8 cellular contexts compared by ENCODE assay signal in genomic region chr1:52553372-52554266, GRCh38. TPM values are rescaled to one million over a fixed set of nuclear protein-coding genes. Genes with fewer than 3 reads are reported as not detected.
A peak's percentile ranks its signal among the peaks of the same experiment; 100 is the strongest.
DNase-seq lines count a peak whose midpoint lies in the region; ATAC-seq lines count a peak whose summit lies in the region.

No MANE protein-coding gene starts in this region.

- H4K20me1 ChIP-seq in Karpas-422 (ENCODE audit: insufficient read depth, low read depth, low read length), result no peaks in the 10 kb centered on the region; the same call in 1 of the 2 replicates

- peak overlapping the region; percentile 90 for H3K9ac ChIP-seq in Karpas-422 (ENCODE audit: low read length)

- peak overlapping the region; percentile 50 for H3K4me3 Mint-ChIP-seq in activated naive CD4-positive, alpha-beta T cell treated with anti-CD3 and anti-CD28 coated beads for 36 hours

- intact Hi-C loops in activated naive CD4-positive, alpha-beta T cell treated with anti-CD3 and anti-CD28 coated beads for 36 hours (cut with micrococcal nuclease), result loop anchor here (1.0 to 5.0 kb wide), 10 partner anchors 49 to 1586 kb away; partner anchors contain the start of genes CC2D1B, GPX7, NRDC and ORC1

- no peaks in the 10 kb centered on the region for H3K9me3 Mint-ChIP-seq in activated naive CD4-positive, alpha-beta T cell treated with anti-CD3 and anti-CD28 coated beads for 36 hours

- peak overlapping the region; percentile 86 for H3K4me2 ChIP-seq in Karpas-422 (ENCODE audit: low read depth, low read length, poor library complexity, severe bottlenecking)

- H3K27ac Mint-ChIP-seq in activated naive CD4-positive, alpha-beta T cell treated with anti-CD3 and anti-CD28 coated beads for 36 hours, result no peak overlapping the region

- no peaks in the 10 kb centered on the region for H3K36me3 ChIP-seq in Karpas-422 (ENCODE audit: insufficient read depth, low read length)
- H3K36me3 ChIP-seq in SJCRH30, result no peaks in the 10 kb centered on the region

- no peaks in the 10 kb centered on the region for H3K36me3 Mint-ChIP-seq in activated naive CD4-positive, alpha-beta T cell treated with anti-CD3 and anti-CD28 coated beads for 36 hours (ENCODE audit: low read depth)

- peak; percentile 56 for ATAC-seq in GM21717 (IDR thresholded peaks at IDR 0.05; ENCODE audit: unreplicated experiment)

- H3K27ac ChIP-seq in Karpas-422 (ENCODE audit: low read length), result peak overlapping the region; percentile 91
- H3K27ac ChIP-seq in SJCRH30, result peak overlapping the region; percentile 80
- H3K27ac ChIP-seq in substantia nigra (ENCODE audit: low read depth, low read length, poor library complexity, severe bottlenecking), result peak overlapping the region; percentile 83

- H3K9me3 ChIP-seq in Karpas-422 (ENCODE audit: low read length) (no peaks in the 10 kb centered on the region), SJCRH30 (replicated peaks) (no peaks in the 10 kb centered on the region)

- H3K27me3 ChIP-seq in Karpas-422 (ENCODE audit: low read length) (no peaks in the 10 kb centered on the region), SJCRH30 (no peaks in the 10 kb centered on the region)

- peaks cover 28% of the 10 kb centered on the region for H3K4me1 Mint-ChIP-seq in activated naive CD4-positive, alpha-beta T cell treated with anti-CD3 and anti-CD28 coated beads for 36 hours (ENCODE audit: low read depth)

- DNase-seq in DMS53 (lab: John Stamatoyannopoulos, UW) (peak; percentile 97), Karpas-422 (peak; percentile 93), SJCRH30 (peak; percentile 93 to 94), germinal center (ENCODE audit: low spot score) (peak; percentile 89), nucleus accumbens (lab: John Stamatoyannopoulos, UW) (peak in 54 of 56 donors; percentile 47 to 90 (median 82)), substantia nigra (lab: John Stamatoyannopoulos, UW) (peak in 45 of 49 donors; percentile 32 to 90 (median 76))
- peak; percentile 91 for DNase-seq in activated naive CD4-positive, alpha-beta T cell treated with anti-CD3 and anti-CD28 coated beads for 36 hours

- no peaks in the 10 kb centered on the region for H3K27me3 Mint-ChIP-seq in activated naive CD4-positive, alpha-beta T cell treated with anti-CD3 and anti-CD28 coated beads for 36 hours (ENCODE audit: low read depth)

- H3K4me3 ChIP-seq in Karpas-422 (ENCODE audit: low read length), result peak overlapping the region; percentile 89
- H3K4me3 ChIP-seq in SJCRH30, result peak overlapping the region; percentile 98

- CTCF ChIA-PET in activated naive CD4-positive, alpha-beta T cell treated with anti-CD3 and anti-CD28 coated beads for 36 hours (lab: Charles Lee), result interaction anchor here (0.7 to 1.3 kb wide), 3 partner anchors 14 to 130 kb away, joined by 3 to 4 read pairs (median 3); no protein-coding TSS in a partner anchor

- H3K4me1 ChIP-seq in Karpas-422 (ENCODE audit: low read length), result peaks cover 35% of the 10 kb centered on the region
- peaks cover 6% of the 10 kb centered on the region; the same call in 1 of the 2 replicates for H3K4me1 ChIP-seq in SJCRH30

- peak overlapping the region; percentile 81 for H2AFZ ChIP-seq in Karpas-422 (ENCODE audit: low read length)

- no peaks in the 10 kb centered on the region for H3K9me2 ChIP-seq in Karpas-422 (replicated peaks; ENCODE audit: insufficient read depth, low read length)

- peaks cover 43% of the 10 kb centered on the region for H3K79me2 ChIP-seq in Karpas-422 (ENCODE audit: low read length)

RNA-seq across cellular contexts. Expression of gene TUT4, which starts 0.7 kb away (rescaled TPM):
- 53.6 and 97.8 TPM in 2 replicates for total RNA-seq in Karpas-422 (2014; rRNA removed; shearing (Covaris generic); ENCODE audit: low replicate concordance)
- total RNA-seq in SJCRH30 (2014; rRNA removed; shearing (Covaris generic)), result 64.9 and 67.8 TPM in 2 replicates
- total RNA-seq in activated naive CD4-positive, alpha-beta T cell treated with anti-CD3 and anti-CD28 coated beads for 36 hours, result 10 to 100 TPM; 48.1 to 51.2 TPM

RNA-seq across cellular contexts. Expression of gene GPX7, which starts 48.6 kb away (rescaled TPM):
- total RNA-seq in Karpas-422 (2014; rRNA removed; shearing (Covaris generic); ENCODE audit: low replicate concordance), result 90.5 and 90.8 TPM in 2 replicates
- total RNA-seq in SJCRH30 (2014; rRNA removed; shearing (Covaris generic)), result 10.6 and 13.4 TPM in 2 replicates
- total RNA-seq in activated naive CD4-positive, alpha-beta T cell treated with anti-CD3 and anti-CD28 coated beads for 36 hours, result 10 to 100 TPM; 20.4 to 20.6 TPM

Comparison
In these comparisons a context has a peak if more than half of its experiments do, and no peak if none do; other contexts are left out.
1. Peak in every context shown above with its lines: DNase-seq, ATAC-seq, H3K4me3 ChIP-seq and H3K27ac ChIP-seq.